15 cellular contexts compared by ENCODE assay signal in the genomic region with DNA sequence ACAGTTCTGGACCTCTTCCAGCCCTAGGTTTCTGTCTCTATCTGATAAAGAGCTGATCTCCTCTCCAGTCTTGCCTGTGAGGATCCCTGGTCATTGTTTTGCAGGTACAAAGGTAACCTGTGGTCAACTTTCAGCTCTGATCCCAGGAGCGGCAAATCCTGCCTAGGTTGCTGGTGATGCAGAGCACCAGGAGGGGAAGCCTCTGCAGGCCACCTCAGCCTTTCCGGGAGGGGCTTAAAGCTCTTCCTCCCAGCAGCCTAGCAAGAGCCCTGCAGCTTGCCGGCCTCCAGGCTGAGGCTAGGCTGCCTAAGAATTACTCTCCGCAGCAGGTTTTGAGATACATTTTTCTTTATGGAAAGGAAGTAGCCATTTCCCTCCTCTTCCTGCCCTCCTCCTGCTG.
DNase-seq lines count a peak whose midpoint lies in the region; ATAC-seq, FAIRE-seq and TF ChIP-seq lines count a peak whose summit lies in the region.
"Had no signal": no experiment of that assay in that cellular context is flagged by ENCODE, and none has a peak within 500 bp of the region (broad histone marks: within the 10 kb centered on the region; RNA-seq: fewer than 3 reads in every experiment).

No MANE protein-coding gene starts in this region.

- no peak for TF ChIP-seq POLR2A in vagina (IDR thresholded peaks at IDR 0.05)

- no peaks in the 10 kb centered on the region for H3K27me3 Mint-ChIP-seq in stimulated activated naive CD8-positive, alpha-beta T cell treated with anti-CD3 and anti-CD28 coated beads, Interleukin-15, Interleukin-2, amounts not matched to agents 100 ng/mL and 50 ng/mL, for 24 hours

- no peak for TF ChIP-seq CTCF in vagina (IDR thresholded peaks at IDR 0.05)

- intact Hi-C loops in vagina (cut with DNase I), result no loop called here

- no peak for FAIRE-seq in small intestine (lab: Jason Lieb, UNC)
- FAIRE-seq: H54, kidney had no signal

- no peaks in the 10 kb centered on the region for H3K27me3 ChIP-seq in muscle layer of duodenum (ENCODE audit: low read depth, low read length)
- H3K27me3 ChIP-seq in vagina, result no peaks in the 10 kb centered on the region
- H3K27me3 ChIP-seq in small intestine (ENCODE audit: control insufficient read depth in 2 of 2, insufficient read depth in 2 of 2, low read length in 2 of 2), result no peaks in the 10 kb centered on the region
- H3K27me3 ChIP-seq: BLaER1, cardiac muscle cell had no signal

- peaks cover 42% of the 10 kb centered on the region for H3K4me1 Mint-ChIP-seq in stimulated activated naive CD8-positive, alpha-beta T cell treated with anti-CD3 and anti-CD28 coated beads, Interleukin-15, Interleukin-2, amounts not matched to agents 100 ng/mL and 50 ng/mL, for 24 hours (ENCODE audit: low read depth)

- no peak for DNase-seq in stimulated activated naive CD8-positive, alpha-beta T cell treated with anti-CD3 and anti-CD28 coated beads, Interleukin-15, Interleukin-2, amounts not matched to agents 100 U/mL and 50 U/mL, for 24 hours
- DNase-seq in vagina (ENCODE audit: extremely low spot score in 2 of 2), result no peak
- DNase-seq in small intestine, result no peak
- no peak for DNase-seq in NCI-H2081 (lab: John Stamatoyannopoulos, UW)
- DNase-seq: activated T-cell treated with anti-CD3 and anti-CD28 coated beads, Interleukin-2, amount 50 U/mL, for 4 hours; IMR-90; NCI-H2107 had no signal

- no peak for ATAC-seq in stimulated activated naive CD8-positive, alpha-beta T cell treated with anti-CD3 and anti-CD28 coated beads, Interleukin-15, Interleukin-2, amounts not matched to agents 100 U/mL and 50 U/mL, for 24 hours
- no peak for ATAC-seq in GM21576 (IDR thresholded peaks at IDR 0.05; ENCODE audit: unreplicated experiment)

- no peak overlapping the region for H3K4me3 ChIP-seq in muscle layer of duodenum (ENCODE audit: low read depth in 1 of 2, low read length in 2 of 2)
- no peak overlapping the region for H3K4me3 ChIP-seq in vagina
- no peak overlapping the region for H3K4me3 ChIP-seq in small intestine (ENCODE audit: low read depth in 1 of 2, low read length in 2 of 2)
- H3K4me3 ChIP-seq: BLaER1, cardiac muscle cell had no signal

- peaks cover 0 to 2% of the 10 kb centered on the region in 2 donors for H3K36me3 ChIP-seq in muscle layer of duodenum (ENCODE audit: control insufficient read depth in 1 of 2, insufficient read depth in 2 of 2, low read length in 2 of 2)
- no peaks in the 10 kb centered on the region for H3K36me3 ChIP-seq in vagina
- no peaks in the 10 kb centered on the region for H3K36me3 ChIP-seq in small intestine (ENCODE audit: control insufficient read depth in 2 of 2, insufficient read depth in 2 of 2, low read length in 2 of 2)
- H3K36me3 ChIP-seq: BLaER1, cardiac muscle cell had no signal

- WGBS in small intestine, 3 donors, result 63 to 86% (median 83%) methylated on average over 4 of the region's 4 CpGs

- H3K27ac Mint-ChIP-seq in stimulated activated naive CD8-positive, alpha-beta T cell treated with anti-CD3 and anti-CD28 coated beads, Interleukin-15, Interleukin-2, amounts not matched to agents 100 ng/mL and 50 ng/mL, for 24 hours, result peak overlapping the region; percentile 2

- peaks cover 17% of the 10 kb centered on the region for H3K36me3 Mint-ChIP-seq in stimulated activated naive CD8-positive, alpha-beta T cell treated with anti-CD3 and anti-CD28 coated beads, Interleukin-15, Interleukin-2, amounts not matched to agents 100 ng/mL and 50 ng/mL, for 24 hours (ENCODE audit: low read depth)

- H3K4me3 Mint-ChIP-seq in stimulated activated naive CD8-positive, alpha-beta T cell treated with anti-CD3 and anti-CD28 coated beads, Interleukin-15, Interleukin-2, amounts not matched to agents 100 ng/mL and 50 ng/mL, for 24 hours, result no peak overlapping the region
- H3K4me3 Mint-ChIP-seq: activated T-cell treated with anti-CD3 and anti-CD28 coated beads, Interleukin-2, amount 50 U/mL, for 4 hours had no signal

- peak overlapping the region; percentile 95 for H3K27ac ChIP-seq in cingulate gyrus (ENCODE audit: low read depth, low read length)
- peak overlapping the region; percentile 52 for H3K27ac ChIP-seq in muscle layer of duodenum (ENCODE audit: low read length)
- H3K27ac ChIP-seq in vagina, result peak overlapping the region; percentile 58
- no peak overlapping the region for H3K27ac ChIP-seq in small intestine (ENCODE audit: low read depth in 1 of 2, low read length in 1 of 2)
- H3K27ac ChIP-seq: BLaER1 had no signal

- peaks cover 8% of the 10 kb centered on the region for H3K9me3 Mint-ChIP-seq in stimulated activated naive CD8-positive, alpha-beta T cell treated with anti-CD3 and anti-CD28 coated beads, Interleukin-15, Interleukin-2, amounts not matched to agents 100 ng/mL and 50 ng/mL, for 24 hours

- H3K4me1 ChIP-seq in muscle layer of duodenum (ENCODE audit: control insufficient read depth in 1 of 2, insufficient read depth in 2 of 2, low read length in 2 of 2) (peaks cover 25 to 59% of the 10 kb centered on the region in 2 donors), vagina (peaks cover 56% of the 10 kb centered on the region), small intestine (ENCODE audit: control insufficient read depth in 2 of 2, insufficient read depth in 1 of 2, low read depth in 1 of 2, low read length in 1 of 2) (peaks cover 3 to 15% of the 10 kb centered on the region in 2 donors)
- H3K4me1 ChIP-seq: BLaER1 had no signal

- H3K9me3 ChIP-seq in muscle layer of duodenum (ENCODE audit: control insufficient read depth in 1 of 2, low read length in 2 of 2) (no peaks in the 10 kb centered on the region), vagina (no peaks in the 10 kb centered on the region), small intestine (ENCODE audit: control insufficient read depth, low read depth) (no peaks in the 10 kb centered on the region)

Comparison
In these comparisons a context has a peak if more than half of its experiments do, and no peak if none do; other contexts are left out.
1. H3K27ac ChIP-seq: peak in cingulate gyrus (single experiment), muscle layer of duodenum (single experiment) and vagina (single experiment); none in small intestine (0 of 2).